16 cellular contexts compared by ENCODE assay signal in the genomic region with DNA sequence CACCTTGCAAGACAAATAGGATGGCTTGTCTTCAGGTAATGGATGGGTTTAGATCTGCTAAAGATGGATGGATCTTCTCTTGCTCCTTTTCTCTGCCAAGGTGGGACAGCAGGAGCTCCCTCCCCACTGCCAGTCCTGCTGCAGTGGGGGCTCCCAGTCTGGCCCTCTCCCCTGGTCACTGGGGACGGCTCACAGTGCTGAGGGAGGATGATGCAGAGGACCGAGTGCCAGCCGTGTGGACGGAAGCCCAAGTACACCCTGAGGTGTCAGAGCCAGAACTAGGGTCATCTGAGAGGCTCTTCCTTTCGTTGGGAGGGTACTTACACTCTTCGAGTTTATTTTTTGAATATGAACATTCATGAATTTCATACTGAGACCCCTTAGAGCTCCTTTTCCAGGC. TPM values are rescaled to one million over a fixed set of nuclear protein-coding genes. Genes with fewer than 3 reads are reported as not detected.
DNase-seq lines count a peak whose midpoint lies in the region; ATAC-seq and TF ChIP-seq lines count a peak whose summit lies in the region.
"Had no signal": no experiment of that assay in that cellular context is flagged by ENCODE, and none has a peak within 500 bp of the region (broad histone marks: within the 10 kb centered on the region; RNA-seq: fewer than 3 reads in every experiment).

No MANE protein-coding gene starts in this region.

- TF ChIP-seq EP300 in ovary (IDR thresholded peaks at IDR 0.05) = no peak

- H3K4me1 ChIP-seq in BLaER1 treated with 17β-estradiol and CSF1 and Interleukin-3, amounts not matched to agents 10 nM and 100 nM = peaks cover 97 to 100% (median 98%) of the 10 kb centered on the region in 10 experiments
- H3K4me1 ChIP-seq in CD4-positive, alpha-beta memory T cell (ENCODE audit: insufficient read depth, low read length) = peaks cover 100% of the 10 kb centered on the region
- peaks cover 19% of the 10 kb centered on the region for H3K4me1 ChIP-seq in ovary (ENCODE audit: insufficient read depth)

- POLR2A ChIA-PET in CD4-positive, alpha-beta memory T cell (lab: Charles Lee; ENCODE audit: partially characterized antibody) = interaction anchor here (1.0 kb wide), 2 partner anchors 12 to 53 kb away, joined by 3 read pairs; no protein-coding TSS in a partner anchor

- CTCF ChIA-PET in CD4-positive, alpha-beta memory T cell (lab: Charles Lee; ENCODE audit: partially characterized antibody) = interaction anchor here (1.3 to 13.2 kb wide), 2 partner anchors 22 to 92 kb away, joined by 4 to 149 read pairs; no protein-coding TSS in a partner anchor

- H3K27me3 ChIP-seq in BLaER1 treated with 17β-estradiol and CSF1 and Interleukin-3, amounts not matched to agents 10 nM and 100 nM = no peaks in the 10 kb centered on the region
- no peaks in the 10 kb centered on the region for H3K27me3 ChIP-seq in CD4-positive, alpha-beta memory T cell (ENCODE audit: insufficient read depth, low read length)
- H3K27me3 ChIP-seq in ovary = no peaks in the 10 kb centered on the region

- WGBS in ovary, 3 donors = 59 to 81% (median 78%) methylated on average over 6 of the region's 6 CpGs

- peak overlapping the region in 6 of 8 donors; percentile 7 to 86 (median 46) for H3K4me3 Mint-ChIP-seq in CD4-positive, alpha-beta memory T cell
- peak overlapping the region; percentile 43 for H3K4me3 Mint-ChIP-seq in activated naive CD8-positive, alpha-beta T cell
- peak overlapping the region; percentile 46 for H3K4me3 Mint-ChIP-seq in natural killer cell treated with Interleukin-12 subunit alpha and Interleukin-12 subunit beta and Interleukin-15 and Interleukin-18, amount 100 ng/mL, for 72 hours
- H3K4me3 Mint-ChIP-seq: GM23338 had no signal

- H3K27ac ChIP-seq in BLaER1 treated with 17β-estradiol and CSF1 and Interleukin-3, amounts not matched to agents 10 nM and 100 nM = peak overlapping the region in 10 of 11 experiments; percentile 85 to 98 (median 94); a peak in 18 of 22 replicates
- peak overlapping the region; percentile 38 for H3K27ac ChIP-seq in CD4-positive, alpha-beta memory T cell (ENCODE audit: low read depth, low read length)
- H3K27ac ChIP-seq in ovary = no peak overlapping the region
- H3K27ac ChIP-seq: epithelial cell of prostate had no signal

- no peak for DNase-seq in CD4-positive, alpha-beta memory T cell
- DNase-seq in natural killer cell treated with Interleukin-12 subunit alpha and Interleukin-12 subunit beta and Interleukin-15 and Interleukin-18, amount 100 ng/mL, for 72 hours (ENCODE audit: low spot score) = no peak
- no peak for DNase-seq in ovary
- DNase-seq: GDM1; NCI-H1436; right cardiac atrium; stimulated activated CD4-positive, alpha-beta T cell treated with anti-CD3 and anti-CD28 coated beads, Interleukin-4, amount 100 ng/mL, for 4 hours; stimulated activated naive CD4-positive, alpha-beta T cell had no signal

- no peak for TF ChIP-seq POLR2A in ovary (IDR thresholded peaks at IDR 0.05)

- no peak for TF ChIP-seq CTCF in ovary (IDR thresholded peaks at IDR 0.05)

- peak overlapping the region in 3 of 10 experiments; percentile 5 to 22 (median 11); a peak in 2 of 20 replicates for H3K4me3 ChIP-seq in BLaER1 treated with 17β-estradiol and CSF1 and Interleukin-3, amounts not matched to agents 10 nM and 100 nM
- H3K4me3 ChIP-seq in CD4-positive, alpha-beta memory T cell (ENCODE audit: low read length in 2 of 2) = no peak overlapping the region
- H3K4me3 ChIP-seq in ovary = no peak overlapping the region
- H3K4me3 ChIP-seq: GM23338, K562 had no signal

- H3K36me3 ChIP-seq in BLaER1 treated with 17β-estradiol and CSF1 and Interleukin-3, amounts not matched to agents 10 nM and 100 nM = peaks cover 0 to 61% (median 14%) of the 10 kb centered on the region in 11 experiments; a peak in 11 of 22 replicates
- H3K36me3 ChIP-seq in CD4-positive, alpha-beta memory T cell (ENCODE audit: insufficient read depth, low read length) = no peaks in the 10 kb centered on the region
- H3K36me3 ChIP-seq in ovary = no peaks in the 10 kb centered on the region

- intact Hi-C loops in CD4-positive, alpha-beta memory T cell (cut with micrococcal nuclease) = no loop called here
- intact Hi-C loops in ovary (cut with DNase I) = no loop called here

- no peaks in the 10 kb centered on the region for H3K27me3 Mint-ChIP-seq in CD4-positive, alpha-beta memory T cell
- H3K27me3 Mint-ChIP-seq in activated naive CD8-positive, alpha-beta T cell = no peaks in the 10 kb centered on the region
- no peaks in the 10 kb centered on the region for H3K27me3 Mint-ChIP-seq in natural killer cell treated with Interleukin-12 subunit alpha and Interleukin-12 subunit beta and Interleukin-15 and Interleukin-18, amount 100 ng/mL, for 72 hours

- H3K9me3 Mint-ChIP-seq in CD4-positive, alpha-beta memory T cell = no peaks in the 10 kb centered on the region
- no peaks in the 10 kb centered on the region for H3K9me3 Mint-ChIP-seq in activated naive CD8-positive, alpha-beta T cell (ENCODE audit: low read depth)
- no peaks in the 10 kb centered on the region for H3K9me3 Mint-ChIP-seq in natural killer cell treated with Interleukin-12 subunit alpha and Interleukin-12 subunit beta and Interleukin-15 and Interleukin-18, amount 100 ng/mL, for 72 hours
- H3K9me3 Mint-ChIP-seq: GM23338 had no signal

- no peak for ATAC-seq in natural killer cell treated with Interleukin-12 subunit alpha and Interleukin-12 subunit beta and Interleukin-15 and Interleukin-18, amount 100 ng/mL, for 72 hours
- ATAC-seq in HG03342 (IDR thresholded peaks at IDR 0.05; ENCODE audit: unreplicated experiment) (no peak), GM19467 (IDR thresholded peaks at IDR 0.05; ENCODE audit: unreplicated experiment) (no peak), GM19463 (IDR thresholded peaks at IDR 0.05; ENCODE audit: unreplicated experiment) (no peak)
- ATAC-seq: GM23338, K562, right cardiac atrium had no signal

- H3K9ac ChIP-seq in BLaER1 treated with 17β-estradiol and CSF1 and Interleukin-3, amounts not matched to agents 10 nM and 100 nM = peak overlapping the region in 10 of 11 experiments; percentile 2 to 88 (median 30); a peak in 15 of 22 replicates

- H4K20me1 ChIP-seq in BLaER1 treated with 17β-estradiol and CSF1 and Interleukin-3, amounts not matched to agents 10 nM and 100 nM = peaks cover 18 to 40% (median 24%) of the 10 kb centered on the region in 11 experiments; a peak in 17 of 22 replicates

- H3K4me1 Mint-ChIP-seq in CD4-positive, alpha-beta memory T cell = peaks cover 76 to 98% (median 82%) of the 10 kb centered on the region in 4 donors
- peaks cover 90% of the 10 kb centered on the region for H3K4me1 Mint-ChIP-seq in activated naive CD8-positive, alpha-beta T cell (ENCODE audit: low read depth)
- peaks cover 77 to 87% of the 10 kb centered on the region in 2 donors for H3K4me1 Mint-ChIP-seq in natural killer cell treated with Interleukin-12 subunit alpha and Interleukin-12 subunit beta and Interleukin-15 and Interleukin-18, amount 100 ng/mL, for 72 hours (ENCODE audit: low read depth in 2 of 2)

- no peaks in the 10 kb centered on the region for H3K9me3 ChIP-seq in BLaER1 treated with 17β-estradiol and CSF1 and Interleukin-3, amounts not matched to agents 10 nM and 100 nM (replicated peaks in 1 of 11)
- H3K9me3 ChIP-seq in CD4-positive, alpha-beta memory T cell (ENCODE audit: control insufficient read depth in 1 of 2, low read length in 2 of 2) = no peaks in the 10 kb centered on the region
- no peaks in the 10 kb centered on the region for H3K9me3 ChIP-seq in ovary

- H3K27ac Mint-ChIP-seq in CD4-positive, alpha-beta memory T cell = peak overlapping the region; percentile 85 to 95 (median 92)
- peak overlapping the region; percentile 96 for H3K27ac Mint-ChIP-seq in activated naive CD8-positive, alpha-beta T cell
- peak overlapping the region; percentile 94 to 98 for H3K27ac Mint-ChIP-seq in natural killer cell treated with Interleukin-12 subunit alpha and Interleukin-12 subunit beta and Interleukin-15 and Interleukin-18, amount 100 ng/mL, for 72 hours
- H3K27ac Mint-ChIP-seq: GM23338 had no signal

- peaks cover 34 to 67% of the 10 kb centered on the region in 2 donors for H3K36me3 Mint-ChIP-seq in CD4-positive, alpha-beta memory T cell
- H3K36me3 Mint-ChIP-seq in activated naive CD8-positive, alpha-beta T cell = peaks cover 10% of the 10 kb centered on the region
- H3K36me3 Mint-ChIP-seq in natural killer cell treated with Interleukin-12 subunit alpha and Interleukin-12 subunit beta and Interleukin-15 and Interleukin-18, amount 100 ng/mL, for 72 hours = peaks cover 10% of the 10 kb centered on the region

- H3K4me2 ChIP-seq in BLaER1 treated with 17β-estradiol and CSF1 and Interleukin-3, amounts not matched to agents 10 nM and 100 nM = peak overlapping the region; percentile 72 to 99 (median 95)
- H3K4me2 ChIP-seq: GM23338 had no signal

RNA-seq across cellular contexts. Expression of a gene that starts 5.7 kb away (rescaled TPM):
- total RNA-seq in CD4-positive, alpha-beta memory T cell = 10 to 100 TPM; 93.5 to 93.9 TPM
- 10 to 100 TPM; 38.9 to 83.0 TPM for polyA plus RNA-seq in CD4-positive, alpha-beta memory T cell
- 10 to 100 TPM; 59.6 to 98.5 TPM for total RNA-seq in natural killer cell treated with Interleukin-12 subunit alpha and Interleukin-12 subunit beta and Interleukin-15 and Interleukin-18, amount 100 ng/mL, for 72 hours
- 10 to 100 TPM; 22.6 to 60.1 (median 37.3) TPM for total RNA-seq in ovary
- 100 to 1,000 TPM in 1 of 2 donors, 10 to 100 TPM in 1; 27.8 to 158 TPM for polyA plus RNA-seq in ovary

RNA-seq across cellular contexts. Expression of a gene that starts 34.8 kb away (rescaled TPM):
- total RNA-seq in CD4-positive, alpha-beta memory T cell = 10 to 100 TPM; 20.4 to 23.1 TPM
- 1 to 10 TPM; 4.3 to 5.6 TPM for polyA plus RNA-seq in CD4-positive, alpha-beta memory T cell
- total RNA-seq in natural killer cell treated with Interleukin-12 subunit alpha and Interleukin-12 subunit beta and Interleukin-15 and Interleukin-18, amount 100 ng/mL, for 72 hours = 10 to 100 TPM; 15.4 to 15.9 TPM
- 10 to 100 TPM; 14.7 to 38.5 (median 28.6) TPM for total RNA-seq in ovary
- 10 to 100 TPM; 18.5 to 52.8 TPM for polyA plus RNA-seq in ovary

Comparison
In these comparisons a context has a peak if more than half of its experiments do, and no peak if none do; other contexts are left out.
1. H3K27ac ChIP-seq: peak in BLaER1 treated with 17β-estradiol and CSF1 and Interleukin-3, amounts not matched to agents 10 nM and 100 nM (10 of 11) and CD4-positive, alpha-beta memory T cell (single experiment); none in ovary (0 of 2).
2. Peak in every context shown above with its lines, with median percentiles within 50 percentile points of each other: H3K27ac Mint-ChIP-seq and H3K4me3 Mint-ChIP-seq.